ENCODE assay signal across 30 cellular contexts in the genomic region with DNA sequence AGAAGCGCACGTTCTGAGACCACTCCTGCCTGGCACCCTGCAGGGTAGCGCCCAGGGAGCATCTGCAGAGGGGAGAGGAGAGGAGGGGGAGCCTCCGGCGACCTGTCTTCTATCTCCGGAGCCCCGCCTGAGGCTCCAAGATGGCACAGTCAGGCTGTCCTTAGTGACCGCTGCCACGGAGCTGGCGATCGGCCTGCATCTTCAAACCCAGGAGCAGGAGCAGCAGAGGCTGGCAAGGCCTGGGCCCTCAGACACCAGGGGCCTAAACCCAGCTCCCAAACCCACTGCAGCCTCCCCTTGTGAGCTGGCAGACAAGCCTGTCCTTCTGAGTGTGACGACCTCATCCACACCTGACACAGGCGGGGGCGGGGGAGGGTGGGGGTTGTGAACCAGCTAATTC. TPM values are rescaled to one million over a fixed set of nuclear protein-coding genes. Genes with fewer than 3 reads are reported as not detected.
"Had no signal": no experiment of that assay in that cellular context is flagged by ENCODE, and none has a peak within 500 bp of the region (broad histone marks: within the 10 kb centered on the region; RNA-seq: fewer than 3 reads in every experiment).

No MANE protein-coding gene starts in this region.

- H3K27me3 Mint-ChIP-seq: naive thymus-derived CD8-positive, alpha-beta T cell; stimulated activated naive B cell treated with anti-CD40 and anti-IgM and Interleukin-4, amounts not matched to agents 10 μg/mL and 1 μg/mL and 100 μg/mL, for 72 hours had no signal

- H3K27ac ChIP-seq: heart right ventricle, hepatocyte, lower lobe of right lung, pancreas, prostate gland, right lobe of liver, testis, thyroid gland, transverse colon, upper lobe of left lung, vagina had no signal

- H3K27me3 ChIP-seq: heart right ventricle, hepatocyte, pancreas, right lobe of liver, stomach, testis, thyroid gland, transverse colon, upper lobe of left lung, vagina had no signal

- H3K4me3 Mint-ChIP-seq: naive thymus-derived CD8-positive, alpha-beta T cell; nephron; neural crest cell; stimulated activated naive B cell treated with anti-CD40 and anti-IgM and Interleukin-4, amounts not matched to agents 10 μg/mL and 1 μg/mL and 100 μg/mL, for 72 hours had no signal

- DNase-seq: heart right ventricle; lower lobe of right lung; mammary epithelial cell; mesenchymal stem cell; naive thymus-derived CD8-positive, alpha-beta T cell; nucleus accumbens; retina; stimulated activated CD4-positive, alpha-beta T cell treated with anti-CD3 and anti-CD28 coated beads, Interleukin-12 subunit alpha, Interleukin-12 subunit beta, amount 100 ng/mL, for 4 hours; stimulated activated CD4-positive, alpha-beta T cell treated with anti-CD3 and anti-CD28 coated beads, Interleukin-15, amount 100 ng/mL, for 24 hours; stimulated activated CD4-positive, alpha-beta T cell treated with anti-CD3 and anti-CD28 coated beads, Interleukin-2, amount 100 ng/mL, for 24 hours; stimulated activated CD4-positive, alpha-beta T cell treated with anti-CD3 and anti-CD28 coated beads, Interleukin-4, amount 100 ng/mL, for 1 hour; stimulated activated naive B cell treated with anti-CD40 and anti-IgM and Interleukin-4, amounts not matched to agents 10 μg/mL and 1 μg/mL and 100 μg/mL, for 72 hours; stimulated activated naive CD8-positive, alpha-beta T cell treated with anti-CD3 and anti-CD28 coated beads, Interleukin-15, Interleukin-2, amounts not matched to agents 100 U/mL and 50 U/mL, for 24 hours; stomach; testis; thyroid gland; transverse colon had no signal

- H3K4me1 ChIP-seq: lower lobe of right lung, pancreas, prostate gland, right lobe of liver, testis, thyroid gland, transverse colon, upper lobe of left lung, vagina had no signal

- H3K27ac Mint-ChIP-seq: naive thymus-derived CD8-positive, alpha-beta T cell; nephron; stimulated activated naive B cell treated with anti-CD40 and anti-IgM and Interleukin-4, amounts not matched to agents 10 μg/mL and 1 μg/mL and 100 μg/mL, for 72 hours had no signal

- H3K4me1 Mint-ChIP-seq: nephron; stimulated activated naive B cell treated with anti-CD40 and anti-IgM and Interleukin-4, amounts not matched to agents 10 μg/mL and 1 μg/mL and 100 μg/mL, for 72 hours had no signal

- H3K9me3 Mint-ChIP-seq: naive thymus-derived CD8-positive, alpha-beta T cell; nephron; neural crest cell; stimulated activated naive B cell treated with anti-CD40 and anti-IgM and Interleukin-4, amounts not matched to agents 10 μg/mL and 1 μg/mL and 100 μg/mL, for 72 hours had no signal

- H3K9me3 ChIP-seq: heart right ventricle, lower lobe of right lung, pancreas, prostate gland, right lobe of liver, stomach, testis, thyroid gland, transverse colon, upper lobe of left lung, vagina had no signal

- ATAC-seq: heart right ventricle; lower lobe of right lung; naive thymus-derived CD8-positive, alpha-beta T cell; pancreas; right lobe of liver; stimulated activated naive B cell treated with anti-CD40 and anti-IgM and Interleukin-4, amounts not matched to agents 10 μg/mL and 1 μg/mL and 100 μg/mL, for 72 hours; stimulated activated naive CD8-positive, alpha-beta T cell treated with anti-CD3 and anti-CD28 coated beads, Interleukin-15, Interleukin-2, amounts not matched to agents 100 U/mL and 50 U/mL, for 24 hours had no signal

- H3K4me3 ChIP-seq: heart right ventricle, hepatocyte, lower lobe of right lung, pancreas, prostate gland, right lobe of liver, smooth muscle cell, stomach, testis, thyroid gland, transverse colon, upper lobe of left lung, vagina had no signal

RNA-seq across cellular contexts. Expression of gene MUC5B, which starts 51.6 kb away (rescaled TPM):
- total RNA-seq: heart right ventricle; naive thymus-derived CD8-positive, alpha-beta T cell; osteoblast; skeletal muscle tissue; smooth muscle cell; thyroid gland; urinary bladder had no signal
- polyA plus RNA-seq: heart right ventricle; keratinocyte; mammary epithelial cell; naive thymus-derived CD8-positive, alpha-beta T cell; smooth muscle cell; urinary bladder had no signal
